15 cellular contexts compared by ENCODE assay signal in the genomic region with DNA sequence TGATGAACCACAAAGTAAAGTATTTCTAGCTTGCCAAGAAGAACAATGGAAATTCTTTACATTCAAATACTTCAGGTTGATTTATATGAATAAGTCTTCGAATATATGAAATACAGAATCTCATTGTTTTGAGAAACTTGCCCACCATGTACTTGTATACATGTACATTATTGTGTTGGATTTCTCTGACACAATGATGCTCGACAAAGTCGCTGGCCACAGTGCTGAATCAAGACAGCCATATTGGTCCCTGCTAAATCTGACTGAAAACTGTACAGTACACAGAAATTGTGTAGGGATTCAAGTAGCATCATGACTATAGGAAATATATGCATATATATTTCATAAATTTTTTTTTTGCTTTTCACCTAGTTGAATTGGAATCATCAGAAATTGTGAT. TPM values are rescaled to one million over a fixed set of nuclear protein-coding genes. Genes with fewer than 3 reads are reported as not detected.
DNase-seq lines count a peak whose midpoint lies in the region; ATAC-seq and TF ChIP-seq lines count a peak whose summit lies in the region.
"Had no signal": no experiment of that assay in that cellular context is flagged by ENCODE, and none has a peak within 500 bp of the region (broad histone marks: within the 10 kb centered on the region; RNA-seq: fewer than 3 reads in every experiment).

No MANE protein-coding gene starts in this region.

- intact Hi-C loops in mammary epithelial cell (cut with micrococcal nuclease): loop anchor here (2.0 to 5.0 kb wide), 2 partner anchors 35 to 56 kb away; no protein-coding TSS in a partner anchor

- CTCF ChIA-PET in mammary epithelial cell (lab: Charles Lee; ENCODE audit: low non-redundant PET): no interaction called here

- peaks cover 13% of the 10 kb centered on the region for H3K9me3 ChIP-seq in mammary epithelial cell (replicated peaks; ENCODE audit: insufficient read depth, low read length)
- H3K9me3 ChIP-seq: colonic mucosa, thoracic aorta had no signal

- no peaks in the 10 kb centered on the region for H3K79me2 ChIP-seq in mammary epithelial cell (ENCODE audit: insufficient read depth, low read length)

- H3K36me3 ChIP-seq in mammary epithelial cell (ENCODE audit: insufficient read depth, low read length): no peaks in the 10 kb centered on the region
- H3K36me3 ChIP-seq: colonic mucosa, thoracic aorta had no signal

- H2AFZ ChIP-seq in mammary epithelial cell (ENCODE audit: low read depth, low read length): no peak overlapping the region

- 8% methylated on average over 3 of the region's 3 CpGs for WGBS in mammary epithelial cell (ENCODE audit: low coverage, missing lambda C conversion rate)

- no peak overlapping the region for H3K4me2 ChIP-seq in mammary epithelial cell (ENCODE audit: insufficient read depth, low read depth, low read length)

- H3K4me1 ChIP-seq in mammary epithelial cell (ENCODE audit: insufficient read depth, low read length): peaks cover 3% of the 10 kb centered on the region
- H3K4me1 ChIP-seq: colonic mucosa had no signal

- ATAC-seq in HG02678 (IDR thresholded peaks at IDR 0.05; ENCODE audit: unreplicated experiment) (no peak), GM19463 (IDR thresholded peaks at IDR 0.05; ENCODE audit: unreplicated experiment) (no peak)
- ATAC-seq: activated T-helper 17 cell treated with anti-CD3 and anti-CD28 coated beads, Interleukin-2, amount 50 U/mL, for 72 hours had no signal

- no peak overlapping the region for H3K27ac ChIP-seq in mammary epithelial cell (ENCODE audit: insufficient read depth, low read depth, low read length)
- H3K27ac ChIP-seq: colonic mucosa, thoracic aorta had no signal

- no TSS peak for BruUV-seq in mammary epithelial cell (replicated peaks; lab: Mats Ljungman, UMichigan)

- H3K4me3 ChIP-seq in mammary epithelial cell (replicated peaks in 1 of 3; ENCODE audit: insufficient read depth in 1 of 3, low read depth in 2 of 3, low read length in 3 of 3): no peak overlapping the region
- H3K4me3 ChIP-seq: colonic mucosa, thoracic aorta had no signal

- in situ Hi-C loops in mammary epithelial cell (cut with MboI; ENCODE audit: low sequenced_read_pairs in 2 of 2): no loop called here

- no peak overlapping the region for H3K9ac ChIP-seq in mammary epithelial cell (ENCODE audit: insufficient read depth, low read length)

- H3K27me3 ChIP-seq in mammary epithelial cell (ENCODE audit: insufficient read depth, low read length): peaks cover 21% of the 10 kb centered on the region

- no peaks in the 10 kb centered on the region for H4K20me1 ChIP-seq in mammary epithelial cell (ENCODE audit: insufficient read depth, low read length)

- DNase-seq in NCI-H748 (lab: John Stamatoyannopoulos, UW; ENCODE audit: unreplicated experiment) (peak; percentile 27), NCI-H748 treated with DMSO at 0.1 percent for 48 hours (lab: John Stamatoyannopoulos, UW) (no peak), NCI-H2227 (lab: John Stamatoyannopoulos, UW; ENCODE audit: unreplicated experiment) (peak; percentile 33), mammary epithelial cell (peak; percentile 9), myocyte (ENCODE audit: low read depth) (peak; percentile 52), T-helper 1 cell (no peak)
- DNase-seq: colonic mucosa, GF-D8, mesendoderm, NCI-H2029 had no signal

- TF ChIP-seq CTCF in mammary epithelial cell (conservative IDR thresholded peaks at IDR 0.05 in 1 of 2, IDR thresholded peaks at IDR 0.05 in 1 of 2; ENCODE audit: extremely low read depth in 1 of 2, insufficient read depth in 1 of 2, low read depth in 1 of 2, low read length in 2 of 2): no peak

- dilution Hi-C loops in mammary epithelial cell (cut with HindIII; ENCODE audit: low sequenced_read_pairs): no loop called here

RNA-seq across cellular contexts. Expression of a gene that starts 13.1 kb away (rescaled TPM):
- total RNA-seq in mammary epithelial cell (not detected), myocyte (not detected in 2 replicates)
- polyA plus RNA-seq in mammary epithelial cell: not detected
- not detected for polyA minus RNA-seq in mammary epithelial cell
- polyA plus RNA-seq in myocyte (2012): not detected
- total RNA-seq: activated T-helper 17 cell treated with anti-CD3 and anti-CD28 coated beads, Interleukin-2, amount 50 U/mL, for 72 hours; pulmonary artery endothelial cell; thoracic aorta had no signal

Comparison
In these comparisons a context has a peak if more than half of its experiments do, and no peak if none do; other contexts are left out.
1. DNase-seq: peak in NCI-H748 (single experiment), NCI-H2227 (single experiment), mammary epithelial cell (single experiment) and myocyte (single experiment); none in NCI-H748 treated with DMSO at 0.1 percent for 48 hours (single experiment) and T-helper 1 cell (0 of 5).